In genomic region chr14:20606902-20607242, GRCh38 we compare ENCODE assay signal across 22 cellular contexts. TPM values are rescaled to one million over a fixed set of nuclear protein-coding genes. Genes with fewer than 3 reads are reported as not detected.
"Had no signal": no experiment of that assay in that cellular context is flagged by ENCODE, and none has a peak within 500 bp of the region (broad histone marks: within the 10 kb centered on the region; RNA-seq: fewer than 3 reads in every experiment).

No MANE protein-coding gene starts in this region.

- H3K27ac ChIP-seq: dorsolateral prefrontal cortex, heart left ventricle, sigmoid colon, skin epidermis, stomach had no signal

- H3K27me3 ChIP-seq: dorsolateral prefrontal cortex, heart left ventricle, sigmoid colon, stomach had no signal

- H3K27me3 Mint-ChIP-seq: naive thymus-derived CD4-positive, alpha-beta T cell had no signal

- H3K4me1 Mint-ChIP-seq: nephron progenitor cell had no signal

- H3K9me3 ChIP-seq: heart left ventricle, sigmoid colon, stomach had no signal

- ATAC-seq: naive thymus-derived CD4-positive, alpha-beta T cell had no signal

- H3K36me3 Mint-ChIP-seq: naive thymus-derived CD4-positive, alpha-beta T cell had no signal

- FAIRE-seq: frontal cortex, islet of Langerhans had no signal

- H3K27ac Mint-ChIP-seq: nephron progenitor cell had no signal

- H3K36me3 ChIP-seq: heart left ventricle, sigmoid colon, stomach had no signal

- H3K9me3 Mint-ChIP-seq: naive thymus-derived CD4-positive, alpha-beta T cell; nephron progenitor cell had no signal

- DNase-seq: cortex of kidney; dorsolateral prefrontal cortex; effector CD8-positive, alpha-beta T cell; naive thymus-derived CD4-positive, alpha-beta T cell; sigmoid colon; stimulated activated CD4-positive, alpha-beta T cell treated with anti-CD3 and anti-CD28 coated beads, Interleukin-12 subunit alpha, Interleukin-12 subunit beta, amount 100 ng/mL, for 4 hours; stimulated activated naive CD4-positive, alpha-beta T cell had no signal

- H3K4me3 ChIP-seq: dorsolateral prefrontal cortex, heart left ventricle, sigmoid colon, skin epidermis, stomach had no signal

- H3K4me3 Mint-ChIP-seq: naive thymus-derived CD4-positive, alpha-beta T cell; nephron progenitor cell had no signal

RNA-seq across cellular contexts. Expression of gene RNASE12, which starts 15.7 kb away (rescaled TPM):
- total RNA-seq: dorsolateral prefrontal cortex; esophagus mucosa; fibroblast of lung; frontal cortex; glomerular endothelial cell; heart left ventricle; liver; lung microvascular endothelial cell; naive thymus-derived CD4-positive, alpha-beta T cell; osteocyte; pulmonary artery endothelial cell; sigmoid colon; stomach; urinary bladder had no signal
- polyA plus RNA-seq: fibroblast of lung; heart left ventricle; liver; naive thymus-derived CD4-positive, alpha-beta T cell; sigmoid colon; stomach; thymus; urinary bladder had no signal

RNA-seq across cellular contexts. Expression of gene RNASE11, which starts 19.1 kb away (rescaled TPM):
- total RNA-seq: dorsolateral prefrontal cortex; esophagus mucosa; fibroblast of lung; frontal cortex; glomerular endothelial cell; heart left ventricle; liver; lung microvascular endothelial cell; naive thymus-derived CD4-positive, alpha-beta T cell; osteocyte; pulmonary artery endothelial cell; sigmoid colon; stomach; urinary bladder had no signal
- polyA plus RNA-seq: fibroblast of lung; heart left ventricle; liver; naive thymus-derived CD4-positive, alpha-beta T cell; sigmoid colon; stomach; urinary bladder had no signal

RNA-seq across cellular contexts. Expression of gene OR6S1, which starts 34.6 kb away (rescaled TPM):
- total RNA-seq: dorsolateral prefrontal cortex; esophagus mucosa; fibroblast of lung; frontal cortex; glomerular endothelial cell; heart left ventricle; liver; lung microvascular endothelial cell; naive thymus-derived CD4-positive, alpha-beta T cell; osteocyte; pulmonary artery endothelial cell; sigmoid colon; stomach; urinary bladder had no signal
- polyA plus RNA-seq: fibroblast of lung; heart left ventricle; liver; naive thymus-derived CD4-positive, alpha-beta T cell; sigmoid colon; stomach; thymus; urinary bladder had no signal

RNA-seq across cellular contexts. Expression of gene RNASE9, which starts 46.0 kb away (rescaled TPM):
- total RNA-seq: dorsolateral prefrontal cortex; esophagus mucosa; fibroblast of lung; frontal cortex; glomerular endothelial cell; heart left ventricle; liver; lung microvascular endothelial cell; naive thymus-derived CD4-positive, alpha-beta T cell; osteocyte; pulmonary artery endothelial cell; sigmoid colon; stomach; urinary bladder had no signal
- polyA plus RNA-seq: fibroblast of lung; heart left ventricle; liver; naive thymus-derived CD4-positive, alpha-beta T cell; sigmoid colon; stomach; urinary bladder had no signal
